21 cellular contexts compared by ENCODE assay signal in genomic region chr10:14425031-14425430, GRCh38.
"Had no signal": no experiment of that assay in that cellular context is flagged by ENCODE, and none has a peak within 500 bp of the region (broad histone marks: within the 10 kb centered on the region; RNA-seq: fewer than 3 reads in every experiment).

No MANE protein-coding gene starts in this region.

- H3K4me1 Mint-ChIP-seq: naive B cell, T-cell had no signal

- ATAC-seq: activated naive CD4-positive, alpha-beta T cell treated with anti-CD3 and anti-CD28 coated beads, Interleukin-2, amount 50 U/mL, for 72 hours; gastroesophageal sphincter; lower lobe of right lung; T-cell had no signal

- H3K27ac ChIP-seq: colonic mucosa, epithelial cell of prostate, gastroesophageal sphincter, lower lobe of right lung, prostate gland, right atrium auricular region, thyroid gland, uterus, WERI-Rb-1 had no signal

- H3K27me3 ChIP-seq: colonic mucosa, gastroesophageal sphincter, right atrium auricular region, thyroid gland, uterus had no signal

- H3K4me3 Mint-ChIP-seq: naive B cell; stimulated activated naive CD8-positive, alpha-beta T cell treated with anti-CD3 and anti-CD28 coated beads, Interleukin-15, Interleukin-2, amounts not matched to agents 100 ng/mL and 50 ng/mL, for 24 hours; T-cell; T-helper 2 cell treated with Interferon-gamma antibody and Interleukin-4, amounts not matched to agents 5 μg/mL and 100 μg/mL, for 36 hours had no signal

- H3K36me3 ChIP-seq: colonic mucosa, gastroesophageal sphincter, lower lobe of right lung, prostate gland, right atrium auricular region, thyroid gland, uterus, WERI-Rb-1 had no signal

- H3K4me1 ChIP-seq: colonic mucosa, lower lobe of right lung, prostate gland, right atrium auricular region, thyroid gland, uterus had no signal

- H3K27ac Mint-ChIP-seq: activated naive CD4-positive, alpha-beta T cell treated with anti-CD3 and anti-CD28 coated beads, Interleukin-2, amount 50 U/mL, for 72 hours; stimulated activated naive CD8-positive, alpha-beta T cell treated with anti-CD3 and anti-CD28 coated beads, Interleukin-15, Interleukin-2, amounts not matched to agents 100 ng/mL and 50 ng/mL, for 24 hours; T-cell; T-helper 2 cell treated with Interferon-gamma antibody and Interleukin-4, amounts not matched to agents 5 μg/mL and 100 μg/mL, for 36 hours had no signal

- H3K4me3 ChIP-seq: colonic mucosa, gastroesophageal sphincter, lower lobe of right lung, prostate gland, right atrium auricular region, thyroid gland, uterus had no signal

- DNase-seq: activated T-cell treated with anti-CD3 and anti-CD28 coated beads, Interleukin-2, amount 50 U/mL, for 1 hour; aorta; central memory CD4-positive, alpha-beta T cell; colonic mucosa; head of caudate nucleus; hypothalamus; lower lobe of right lung; naive B cell; stimulated activated CD4-positive, alpha-beta T cell treated with anti-CD3 and anti-CD28 coated beads, Interleukin-12 subunit alpha, Interleukin-12 subunit beta, amount 100 ng/mL, for 4 hours; substantia nigra; T-cell; thyroid gland; uterus; WERI-Rb-1 had no signal

- H3K9me3 ChIP-seq: colonic mucosa, gastroesophageal sphincter, lower lobe of right lung, prostate gland, right atrium auricular region, thyroid gland, uterus had no signal

- H3K36me3 Mint-ChIP-seq: activated naive CD4-positive, alpha-beta T cell treated with anti-CD3 and anti-CD28 coated beads, Interleukin-2, amount 50 U/mL, for 72 hours; naive B cell; T-cell had no signal

- H3K9me3 Mint-ChIP-seq: stimulated activated naive CD8-positive, alpha-beta T cell treated with anti-CD3 and anti-CD28 coated beads, Interleukin-15, Interleukin-2, amounts not matched to agents 100 ng/mL and 50 ng/mL, for 24 hours; T-helper 2 cell treated with Interferon-gamma antibody and Interleukin-4, amounts not matched to agents 5 μg/mL and 100 μg/mL, for 36 hours had no signal
